14 cellular contexts compared by ENCODE assay signal in genomic region chr20:50427740-50428462, GRCh38.
DNase-seq lines count a peak whose midpoint lies in the region; ATAC-seq and TF ChIP-seq lines count a peak whose summit lies in the region.
"Had no signal": no experiment of that assay in that cellular context is flagged by ENCODE, and none has a peak within 500 bp of the region (broad histone marks: within the 10 kb centered on the region; RNA-seq: fewer than 3 reads in every experiment).

No MANE protein-coding gene starts in this region.

- H3K4me1 ChIP-seq in fibroblast of lung (ENCODE audit: control insufficient read depth, extremely low read depth, insufficient read depth, low read length), result peaks cover 13% of the 10 kb centered on the region
- peaks cover 13% of the 10 kb centered on the region for H3K4me1 ChIP-seq in osteoblast (ENCODE audit: insufficient read depth, low read length)
- H3K4me1 ChIP-seq: BE2C had no signal

- H3K9me3 ChIP-seq in fibroblast of lung (ENCODE audit: control insufficient read depth, insufficient read depth, low read depth, low read length) (no peaks in the 10 kb centered on the region), osteoblast (ENCODE audit: low read depth, low read length) (no peaks in the 10 kb centered on the region)
- H3K9me3 ChIP-seq: BE2C had no signal

- ATAC-seq in GM18861 (IDR thresholded peaks at IDR 0.05; ENCODE audit: unreplicated experiment), result no peak
- no peak for ATAC-seq in GM21360 (IDR thresholded peaks at IDR 0.05; ENCODE audit: unreplicated experiment)
- ATAC-seq: Panc1 had no signal

- TF ChIP-seq CTCF in RWPE1 (conservative IDR thresholded peaks at IDR 0.05; ENCODE audit: low read depth) (no peak), fibroblast of lung (conservative IDR thresholded peaks at IDR 0.05 in 1 of 2, IDR thresholded peaks at IDR 0.05 in 1 of 2; ENCODE audit: low read depth in 1 of 2, low read length in 2 of 2) (no peak), osteoblast (IDR thresholded peaks at IDR 0.05; ENCODE audit: extremely low read depth, low read depth, low read length) (no peak)

- no peak overlapping the region for H3K9ac ChIP-seq in fibroblast of lung (ENCODE audit: insufficient read depth, low read length)

- H3K36me3 ChIP-seq in fibroblast of lung (ENCODE audit: control insufficient read depth, insufficient read depth, low read length) (no peaks in the 10 kb centered on the region), osteoblast (ENCODE audit: insufficient read depth, low read length) (no peaks in the 10 kb centered on the region)
- H3K36me3 ChIP-seq: BE2C had no signal

- H3K27ac ChIP-seq in RWPE1 (peak overlapping the region; percentile 100), fibroblast of lung (ENCODE audit: insufficient read depth, low read length) (no peak overlapping the region), osteoblast (ENCODE audit: low read depth, low read length) (no peak overlapping the region)

- CTCF ChIA-PET in RWPE1 (lab: Yijun Ruan, JAX), result interaction anchor here (0.5 to 0.7 kb wide), 2 partner anchors 148 to 249 kb away, joined by 4 to 5 read pairs; no protein-coding TSS in a partner anchor

- H3K4me3 ChIP-seq in fibroblast of lung (replicated peaks in 1 of 4; ENCODE audit: control extremely low read depth in 1 of 4, insufficient read depth in 1 of 4, low read depth in 3 of 4, low read length in 4 of 4), result no peak overlapping the region
- no peak overlapping the region for H3K4me3 ChIP-seq in osteoblast (ENCODE audit: insufficient read depth, low read length)
- H3K4me3 ChIP-seq: smooth muscle cell had no signal

- H3K79me2 ChIP-seq in fibroblast of lung (ENCODE audit: control insufficient read depth, insufficient read depth, low read length), result no peaks in the 10 kb centered on the region
- H3K79me2 ChIP-seq in osteoblast (ENCODE audit: insufficient read depth, low read length), result no peaks in the 10 kb centered on the region

- H4K20me1 ChIP-seq in fibroblast of lung (ENCODE audit: control insufficient read depth, extremely low read depth, insufficient read depth, low read length) (no peaks in the 10 kb centered on the region), osteoblast (ENCODE audit: insufficient read depth, low read length) (no peaks in the 10 kb centered on the region)

- DNase-seq in EH (ENCODE audit: low read depth) (peak; percentile 46), RWPE1 (ENCODE audit: low spot score) (no peak), fibroblast of lung (ENCODE audit: low read depth in 2 of 2) (peak; percentile 32 to 65), osteoblast (ENCODE audit: insufficient read length, low spot score, missing footprints) (no peak)
- DNase-seq in stimulated activated CD4-positive, alpha-beta T cell treated with anti-CD3 and anti-CD28 coated beads, Interleukin-1b, Interleukin-23, amount 100 ng/mL, for 48 hours, result no peak
- no peak for DNase-seq in stimulated activated CD8-positive, alpha-beta memory T cell treated with anti-CD3 and anti-CD28 coated beads, Interleukin-4, amount 100 ng/mL, for 48 hours
- DNase-seq: BE2C; effector CD8-positive, alpha-beta T cell; NCI-H1694; T-helper 9 cell had no signal

- POLR2A ChIA-PET in RWPE1 (lab: Yijun Ruan, JAX; ENCODE audit: low non-redundant PET), result interaction anchor here (1.7 kb wide), 1 partner anchor 234 kb away, joined by 3 read pairs; no protein-coding TSS in a partner anchor

- H3K27me3 ChIP-seq in fibroblast of lung (ENCODE audit: control insufficient read depth, insufficient read depth, low read length) (no peaks in the 10 kb centered on the region), osteoblast (ENCODE audit: insufficient read depth, low read length) (no peaks in the 10 kb centered on the region)
- H3K27me3 ChIP-seq: BE2C had no signal

- H3K4me2 ChIP-seq in fibroblast of lung (ENCODE audit: extremely low read depth, insufficient read depth, low read length) (peak overlapping the region; percentile 7), osteoblast (ENCODE audit: insufficient read depth, low read length) (no peak overlapping the region)
- H3K4me2 ChIP-seq: smooth muscle cell had no signal

- no peak overlapping the region for H2AFZ ChIP-seq in fibroblast of lung (ENCODE audit: low read length)
- peak overlapping the region; percentile 24 for H2AFZ ChIP-seq in osteoblast (ENCODE audit: low read length)

Comparison
In these comparisons a context has a peak if more than half of its experiments do, and no peak if none do; other contexts are left out.
1. DNase-seq: peak in EH (single experiment) and fibroblast of lung (2 of 2); none in RWPE1 (single experiment), osteoblast (single experiment), stimulated activated CD4-positive, alpha-beta T cell treated with anti-CD3 and anti-CD28 coated beads, Interleukin-1b, Interleukin-23, amount 100 ng/mL, for 48 hours (single experiment) and stimulated activated CD8-positive, alpha-beta memory T cell treated with anti-CD3 and anti-CD28 coated beads, Interleukin-4, amount 100 ng/mL, for 48 hours (single experiment).